Comparison of ENCODE assay signal across 8 cellular contexts in genomic region chr16:55703003-55704001, GRCh38. TPM values are rescaled to one million over a fixed set of nuclear protein-coding genes. Genes with fewer than 3 reads are reported as not detected.
DNase-seq lines count a peak whose midpoint lies in the region; ATAC-seq and TF ChIP-seq lines count a peak whose summit lies in the region.

No MANE protein-coding gene starts in this region.

- H3K27ac ChIP-seq in SK-N-SH (ENCODE audit: low read depth in 2 of 2, low read length in 1 of 2) (peak overlapping the region in 1 of 2 experiments; percentile 76; a peak in 2 of 4 replicates), psoas muscle (no peak overlapping the region)

- peak; percentile 69 for TF ChIP-seq CTCF in SK-N-SH (IDR thresholded peaks at IDR 0.05)
- TF ChIP-seq CTCF in psoas muscle (IDR thresholded peaks at IDR 0.05): peak; percentile 44

- H3K27me3 ChIP-seq in SK-N-SH (ENCODE audit: insufficient read depth): no peaks in the 10 kb centered on the region; the same call in 1 of the 2 replicates
- peaks cover 0 to 7% (median 0%) of the 10 kb centered on the region in 3 donors for H3K27me3 ChIP-seq in psoas muscle (ENCODE audit: insufficient read depth in 3 of 3, low read length in 2 of 3)

- ATAC-seq in psoas muscle: no peak
- ATAC-seq in HG03039 (IDR thresholded peaks at IDR 0.05; ENCODE audit: unreplicated experiment): no peak
- ATAC-seq in GM18502 (IDR thresholded peaks at IDR 0.05; ENCODE audit: poor library complexity, unreplicated experiment): no peak

- POLR2A ChIA-PET in SK-N-SH (lab: Yijun Ruan, JAX): interaction anchor here (3.8 kb wide), 1 partner anchor 47 kb away, joined by 10 read pairs; the partner anchor contains the start of gene SLC6A2

- TF ChIP-seq EP300 in Ishikawa (IDR thresholded peaks at IDR 0.05; ENCODE audit: borderline replicate concordance): no peak
- no peak for TF ChIP-seq EP300 in SK-N-SH (IDR thresholded peaks at IDR 0.05; ENCODE audit: borderline replicate concordance in 1 of 2, low read depth in 1 of 2, low read length in 1 of 2)

- peaks cover 0 to 55% of the 10 kb centered on the region in 2 experiments; a peak in 2 of 4 replicates for H3K4me1 ChIP-seq in SK-N-SH (ENCODE audit: control insufficient read depth in 1 of 2, insufficient read depth in 2 of 2, low read depth in 1 of 2, low read length in 1 of 2)
- no peaks in the 10 kb centered on the region for H3K4me1 ChIP-seq in psoas muscle

- DNase-seq in NCI-H146 (lab: John Stamatoyannopoulos, UW): peak; percentile 4
- DNase-seq in NCI-H146 treated with DMSO at 0.1 percent for 48 hours (lab: John Stamatoyannopoulos, UW; ENCODE audit: unreplicated experiment): no peak
- DNase-seq in SK-N-SH: peak; percentile 31
- DNase-seq in fibroblast of peridontal ligament (ENCODE audit: extremely low read depth): peak; percentile 89
- no peak for DNase-seq in psoas muscle

- TF ChIP-seq RAD21 in Ishikawa (IDR thresholded peaks at IDR 0.05; ENCODE audit: low read depth) (peak; percentile 42; the same call in 1 of the 2 replicates), SK-N-SH (IDR thresholded peaks at IDR 0.05; ENCODE audit: low read length) (peak; percentile 65)

- no peaks in the 10 kb centered on the region for H3F3A ChIP-seq in SK-N-SH (replicated peaks; ENCODE audit: insufficient read depth)

- CTCF ChIA-PET in SK-N-SH (lab: Yijun Ruan, JAX): interaction anchor here (0.6 to 5.4 kb wide), 30 partner anchors 10 to 1798 kb away, joined by 3 to 92 read pairs (median 8); partner anchors contain the start of gene SLC6A2

- no peaks in the 10 kb centered on the region for H4K20me1 ChIP-seq in SK-N-SH (ENCODE audit: insufficient read depth)

- peaks cover 0 to 12% of the 10 kb centered on the region in 2 experiments for H3K36me3 ChIP-seq in SK-N-SH (replicated peaks in 1 of 2; ENCODE audit: control insufficient read depth in 1 of 2, insufficient read depth in 2 of 2, low read length in 1 of 2)
- H3K36me3 ChIP-seq in psoas muscle (ENCODE audit: insufficient read depth in 1 of 2, low read depth in 1 of 2): no peaks in the 10 kb centered on the region

- H3K79me2 ChIP-seq in SK-N-SH (ENCODE audit: insufficient read depth): no peaks in the 10 kb centered on the region

- H3K9ac ChIP-seq in SK-N-SH: no peak overlapping the region

- H3K4me3 ChIP-seq in SK-N-SH (ENCODE audit: low read depth in 2 of 2, low read length in 1 of 2) (no peak overlapping the region), psoas muscle (no peak overlapping the region)

- no peak overlapping the region for H3K4me2 ChIP-seq in SK-N-SH

- H3K9me2 ChIP-seq in SK-N-SH: no peaks in the 10 kb centered on the region

- H2AFZ ChIP-seq in SK-N-SH (ENCODE audit: low read depth): no peak overlapping the region

- WGBS in SK-N-SH (ENCODE audit: low lambda C conversion rate): 45% methylated on average over 10 of the region's 10 CpGs
- WGBS in psoas muscle, 3 donors: 43 to 55% (median 48%) methylated on average over 10 of the region's 10 CpGs

- intact Hi-C loops in psoas muscle (cut with DNase I): loop anchor here (2.0 to 5.0 kb wide), 2 partner anchors 156 to 239 kb away; no protein-coding TSS in a partner anchor

- H3K9me3 ChIP-seq in SK-N-SH: no peaks in the 10 kb centered on the region
- no peaks in the 10 kb centered on the region for H3K9me3 ChIP-seq in psoas muscle

TF ChIP-seq in Ishikawa, 13 proteins besides CTCF, POLR2A, EP300 and RAD21:
- no peak for TF ChIP-seq YY1 (IDR thresholded peaks at IDR 0.05; ENCODE audit: low read depth)
- no peak for TF ChIP-seq TCF12 (IDR thresholded peaks at IDR 0.05; ENCODE audit: low read depth)
- no peak for TF ChIP-seq EGR1 (IDR thresholded peaks at IDR 0.05)
- no peak for TF ChIP-seq FOXM1 (IDR thresholded peaks at IDR 0.05; ENCODE audit: borderline replicate concordance, low read depth)
- no peak for TF ChIP-seq REST (IDR thresholded peaks at IDR 0.05; ENCODE audit: low read depth)
- TF ChIP-seq, protein P1, sequence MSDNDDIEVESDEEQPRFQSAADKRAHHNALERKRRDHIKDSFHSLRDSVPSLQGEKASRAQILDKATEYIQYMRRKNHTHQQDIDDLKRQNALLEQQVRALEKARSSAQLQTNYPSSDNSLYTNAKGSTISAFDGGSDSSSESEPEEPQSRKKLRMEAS (IDR thresholded peaks at IDR 0.05): no peak
- TF ChIP-seq NFIC (IDR thresholded peaks at IDR 0.05): no peak
- TF ChIP-seq CREB1 (IDR thresholded peaks at IDR 0.05; ENCODE audit: low read depth): no peak

TF ChIP-seq in SK-N-SH, 30 proteins besides CTCF, POLR2A, EP300 and RAD21:
- peak; percentile 65 for TF ChIP-seq SMC3 (IDR thresholded peaks at IDR 0.05; ENCODE audit: low read depth, low read length)
- TF ChIP-seq, protein P1 (IDR thresholded peaks at IDR 0.05; ENCODE audit: low read depth): no peak

RNA-seq across cellular contexts. Expression of gene SLC6A2, which starts 47.5 kb away (rescaled TPM):
- polyA plus RNA-seq in SK-N-SH (2012; rRNA removed): 3.3 and 12.7 TPM in 2 replicates
- 5.3 and 12.1 TPM in 2 replicates for polyA plus RNA-seq in SK-N-SH (2012; cell fraction: cytosol; rRNA removed)
- 17.7 and 23.1 TPM in 2 replicates for polyA plus RNA-seq in SK-N-SH (2012; cell fraction: nucleus; rRNA removed)
- total RNA-seq in psoas muscle: not detected
- under 1 TPM in 1 of 3 donors, not detected in 2; 0.04 TPM for polyA plus RNA-seq in psoas muscle

Comparison
In these comparisons a context has a peak if more than half of its experiments do, and no peak if none do; other contexts are left out.
1. DNase-seq: peak in NCI-H146 (single experiment), SK-N-SH (single experiment) and fibroblast of peridontal ligament (single experiment); none in NCI-H146 treated with DMSO at 0.1 percent for 48 hours (single experiment) and psoas muscle (0 of 2).